Comparison of ENCODE assay signal across 9 cellular contexts in the genomic region with DNA sequence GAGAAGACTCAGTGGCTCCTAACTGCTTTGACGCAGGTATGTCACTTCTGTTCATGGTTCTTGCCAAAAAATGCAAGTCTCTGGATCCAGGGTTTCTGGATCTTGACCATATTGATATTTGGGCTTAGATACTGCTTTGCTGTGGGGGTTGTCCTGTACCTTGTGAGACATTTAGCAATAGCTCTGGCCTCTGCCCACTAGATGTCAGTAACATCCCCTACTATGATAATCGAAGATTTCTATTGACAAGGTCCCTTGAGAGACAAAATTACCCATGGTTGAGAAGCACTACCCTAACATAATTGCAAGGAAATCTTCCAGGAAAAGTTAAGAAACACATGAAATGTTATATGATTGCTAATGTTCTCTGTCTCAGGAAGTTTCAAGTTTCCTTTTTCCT.
DNase-seq lines count a peak whose midpoint lies in the region; ATAC-seq and TF ChIP-seq lines count a peak whose summit lies in the region.
"Had no signal": no experiment of that assay in that cellular context is flagged by ENCODE, and none has a peak within 500 bp of the region (broad histone marks: within the 10 kb centered on the region; RNA-seq: fewer than 3 reads in every experiment).

No MANE protein-coding gene starts in this region.

- TF ChIP-seq CTCF in CD8-positive, alpha-beta T cell (IDR thresholded peaks at IDR 0.05): no peak

- H3K27me3 Mint-ChIP-seq in CD8-positive, alpha-beta T cell (ENCODE audit: low read depth): peaks cover 2% of the 10 kb centered on the region
- H3K27me3 Mint-ChIP-seq: dendritic cell treated with granulocyte-macrophage colony-stimulating factor and Interleukin-4, amounts not matched to agents 40 ng/mL and 50 ng/mL, for 4 days had no signal

- POLR2A ChIA-PET in CD8-positive, alpha-beta T cell (lab: Charles Lee): no interaction called here

- in situ Hi-C loops in ACHN (cut with HindIII; ENCODE audit: low pct_ligation_motif_present, low pct_unique_long_range_greater_than_20kb, low sequenced_read_pairs): no loop called here

- H3K27ac Mint-ChIP-seq in CD8-positive, alpha-beta T cell: no peak overlapping the region
- H3K27ac Mint-ChIP-seq: dendritic cell treated with granulocyte-macrophage colony-stimulating factor and Interleukin-4, amounts not matched to agents 40 ng/mL and 50 ng/mL, for 4 days had no signal

- no peaks in the 10 kb centered on the region for H3K36me3 Mint-ChIP-seq in CD8-positive, alpha-beta T cell

- intact Hi-C loops in right cardiac atrium (cut with DNase I): no loop called here
- intact Hi-C loops in CD8-positive, alpha-beta T cell (cut with DNase I, micrococcal nuclease): no loop called here

- H3K9me3 Mint-ChIP-seq in CD8-positive, alpha-beta T cell: no peaks in the 10 kb centered on the region
- H3K9me3 Mint-ChIP-seq: dendritic cell treated with granulocyte-macrophage colony-stimulating factor and Interleukin-4, amounts not matched to agents 40 ng/mL and 50 ng/mL, for 4 days had no signal

- no peak overlapping the region for H3K27ac ChIP-seq in right cardiac atrium (ENCODE audit: low read length)
- no peak overlapping the region for H3K27ac ChIP-seq in CD8-positive, alpha-beta T cell (ENCODE audit: low read depth, low read length)

- 36% methylated on average over 2 of the region's 2 CpGs for WGBS in right cardiac atrium

- no peaks in the 10 kb centered on the region for H3K9me3 ChIP-seq in right cardiac atrium (ENCODE audit: control insufficient read depth, low read length)
- no peaks in the 10 kb centered on the region for H3K9me3 ChIP-seq in CD8-positive, alpha-beta T cell (ENCODE audit: low read length)

- H3K4me3 Mint-ChIP-seq in CD8-positive, alpha-beta T cell: no peak overlapping the region
- H3K4me3 Mint-ChIP-seq: dendritic cell treated with granulocyte-macrophage colony-stimulating factor and Interleukin-4, amounts not matched to agents 40 ng/mL and 50 ng/mL, for 4 days had no signal

- DNase-seq in ACHN (peak; percentile 40), SHP77 treated with DMSO at 0.1 percent for 48 hours (lab: John Stamatoyannopoulos, UW) (peak; percentile 34), iPS-NIHi11 (ENCODE audit: low spot score) (peak; percentile 45), right cardiac atrium (no peak)
- no peak for DNase-seq in stimulated activated CD4-positive, alpha-beta T cell treated with anti-CD3 and anti-CD28 coated beads, Interleukin-2, amount 100 ng/mL, for 24 hours
- DNase-seq in CD8-positive, alpha-beta T cell: no peak

- ATAC-seq in GM18511 (IDR thresholded peaks at IDR 0.05; ENCODE audit: unreplicated experiment) (peak; percentile 87), HG03175 (IDR thresholded peaks at IDR 0.05; ENCODE audit: unreplicated experiment) (peak; percentile 61), right cardiac atrium (no peak)
- ATAC-seq in CD8-positive, alpha-beta T cell: no peak

- no peak overlapping the region for H3K4me3 ChIP-seq in right cardiac atrium (ENCODE audit: low read length)
- H3K4me3 ChIP-seq in CD8-positive, alpha-beta T cell (ENCODE audit: low read depth, low read length): no peak overlapping the region

- no peaks in the 10 kb centered on the region for H3K4me1 Mint-ChIP-seq in CD8-positive, alpha-beta T cell (ENCODE audit: low read depth)

- CTCF ChIA-PET in CD8-positive, alpha-beta T cell (lab: Charles Lee): no interaction called here

- no peaks in the 10 kb centered on the region for H3K27me3 ChIP-seq in right cardiac atrium (ENCODE audit: control insufficient read depth, insufficient read depth)
- H3K27me3 ChIP-seq in CD8-positive, alpha-beta T cell (ENCODE audit: insufficient read depth, low read length): no peaks in the 10 kb centered on the region

- H3K4me1 ChIP-seq in right cardiac atrium (ENCODE audit: control insufficient read depth, insufficient read depth, low read length): no peaks in the 10 kb centered on the region
- no peaks in the 10 kb centered on the region for H3K4me1 ChIP-seq in CD8-positive, alpha-beta T cell (ENCODE audit: insufficient read depth, low read length)

- H3K36me3 ChIP-seq in CD8-positive, alpha-beta T cell (ENCODE audit: insufficient read depth, low read length): no peaks in the 10 kb centered on the region

Comparison
In these comparisons a context has a peak if more than half of its experiments do, and no peak if none do; other contexts are left out.
1. DNase-seq: peak in ACHN (single experiment), SHP77 treated with DMSO at 0.1 percent for 48 hours (single experiment) and iPS-NIHi11 (single experiment); none in stimulated activated CD4-positive, alpha-beta T cell treated with anti-CD3 and anti-CD28 coated beads, Interleukin-2, amount 100 ng/mL, for 24 hours (0 of 2), right cardiac atrium (0 of 3) and CD8-positive, alpha-beta T cell (0 of 7).
2. ATAC-seq: peak in GM18511 (single experiment) and HG03175 (single experiment); none in right cardiac atrium (0 of 2) and CD8-positive, alpha-beta T cell (single experiment).